Comparison of ENCODE assay signal across 28 cellular contexts in genomic region chr2:207432471-207432870, GRCh38.
A peak's percentile ranks its signal among the peaks of the same experiment; 100 is the strongest.
DNase-seq lines count a peak whose midpoint lies in the region; ATAC-seq, FAIRE-seq and TF ChIP-seq lines count a peak whose summit lies in the region.
"Had no signal": no experiment of that assay in that cellular context is flagged by ENCODE, and none has a peak within 500 bp of the region (broad histone marks: within the 10 kb centered on the region; RNA-seq: fewer than 3 reads in every experiment).

No MANE protein-coding gene starts in this region.

- no peak for TF ChIP-seq CTCF in AG04449 (IDR thresholded peaks at IDR 0.05; ENCODE audit: insufficient read depth, low read length, missing control alignments)
- no peak for TF ChIP-seq CTCF in K562 (IDR thresholded peaks at IDR 0.05 in 2 of 3, conservative IDR thresholded peaks at IDR 0.05 in 1 of 3; ENCODE audit: insufficient read depth in 2 of 3, low read depth in 1 of 3, low read length in 3 of 3)

- no peak overlapping the region for H3K27ac ChIP-seq in K562 (ENCODE audit: extremely low read depth, low read depth, low read length)
- H3K27ac ChIP-seq: C4-2B, foreskin keratinocyte, right atrium auricular region had no signal

- WGBS in K562 (ENCODE audit: insufficient coverage, low coverage, missing lambda C conversion rate), result 36% methylated on average over 3 of the region's 3 CpGs

- no TSS peak for BruUV-seq in K562 (replicated peaks; lab: Mats Ljungman, UMichigan)

- no peaks in the 10 kb centered on the region for H3K9me1 ChIP-seq in K562 (ENCODE audit: control insufficient read depth, insufficient read depth, low read length)

- H3K4me1 ChIP-seq in K562 (replicated peaks in 1 of 2; ENCODE audit: control insufficient read depth in 2 of 2, insufficient read depth in 2 of 2, low read length in 2 of 2), result no peaks in the 10 kb centered on the region
- H3K4me1 ChIP-seq: foreskin keratinocyte, right atrium auricular region had no signal

- peak overlapping the region; percentile 64 for H2AFZ ChIP-seq in K562 (ENCODE audit: low read depth, low read length)

- H3K4me3 ChIP-seq in AG04449 (ENCODE audit: low read depth, low read length), result no peak overlapping the region
- H3K4me3 ChIP-seq in K562, result no peak overlapping the region
- H3K4me3 ChIP-seq: GM12878, lung, right atrium auricular region had no signal

- no peak for TF ChIP-seq RAD21 in K562 (CRISPR knock-in tag; conservative IDR thresholded peaks at IDR 0.05 in 1 of 2, IDR thresholded peaks at IDR 0.05 in 1 of 2)

- no peaks in the 10 kb centered on the region for H4K20me1 ChIP-seq in K562 (replicated peaks; ENCODE audit: control insufficient read depth, insufficient read depth, low read length)

- no peak overlapping the region for H3K9ac ChIP-seq in K562 (ENCODE audit: insufficient read depth in 1 of 2, low read depth in 2 of 2, low read length in 2 of 2)

- H3K4me2 ChIP-seq in K562 (ENCODE audit: insufficient read depth, low read length), result no peak overlapping the region

- no peaks in the 10 kb centered on the region for H3K9me3 ChIP-seq in K562 (replicated peaks; ENCODE audit: control insufficient read depth, insufficient read depth, low read depth, low read length)
- H3K9me3 ChIP-seq: right atrium auricular region had no signal

- no peak for TF ChIP-seq EP300 in K562 (IDR thresholded peaks at IDR 0.05; ENCODE audit: low read length)

- no peak for FAIRE-seq in K562 (lab: Jason Lieb, UNC)
- FAIRE-seq: astrocyte, colon, GM12878, H1, keratinocyte, TTC549, urothelium cell line had no signal

- intact Hi-C loops in K562 (cut with micrococcal nuclease), result no loop called here

- in situ Hi-C loops in K562 (cut with MboI), result no loop called here

- DNase-seq in AG04449 (ENCODE audit: low read depth, low spot score) (peak; percentile 34), HEK293T (ENCODE audit: extremely low spot score) (no peak), K562 (ENCODE audit: extremely low read depth in 1 of 4, low spot score in 3 of 4) (no peak), hepatic stellate cell (ENCODE audit: low spot score) (peak; percentile 35), NCI-H1930 (lab: John Stamatoyannopoulos, UW) (no peak), CD1c-positive myeloid dendritic cell (ENCODE audit: extremely low spot score) (no peak), hypothalamus (lab: John Stamatoyannopoulos, UW) (no peak)
- DNase-seq: 8988T; activated CD4-positive, alpha-beta T cell treated with anti-CD3 and anti-CD28 coated beads for 4 hours; activated T-cell treated with anti-CD3 and anti-CD28 coated beads, Interleukin-2, amount 50 U/mL, for 72 hours; DMS 273 treated with DMSO at 0.1 percent for 48 hours; foreskin keratinocyte; hippocampal formation; MM.1S; NCI-H1694; NCI-H774; Right ventricle myocardium superior had no signal

- ATAC-seq in K562, result no peak; the same call in 2 of the 3 replicates
- no peak for ATAC-seq in GM19324 (IDR thresholded peaks at IDR 0.05; ENCODE audit: low FRiP score, unreplicated experiment)
- ATAC-seq: activated T-cell treated with anti-CD3 and anti-CD28 coated beads, Interleukin-2, amount 50 U/mL, for 72 hours; foreskin keratinocyte; GM12878 had no signal

- POLR2A ChIA-PET in AG04449 (lab: Yijun Ruan, JAX), result interaction anchor here (0.6 kb wide), 1 partner anchor 268 kb away, joined by 3 read pairs; no protein-coding TSS in a partner anchor
- POLR2A ChIA-PET in HEK293T (lab: Yijun Ruan, JAX), result no interaction called here
- POLR2A ChIA-PET in K562 (lab: Yijun Ruan, JAX), result no interaction called here

- CTCF ChIA-PET in AG04449 (lab: Yijun Ruan, JAX) (interaction anchor here (1.1 kb wide), 1 partner anchor 17 kb away, joined by 3 read pairs; no protein-coding TSS in a partner anchor), HEK293T (lab: Yijun Ruan, JAX) (interaction anchor here (0.6 kb wide), 1 partner anchor 36 kb away, joined by 3 read pairs; no protein-coding TSS in a partner anchor), K562 (lab: Yijun Ruan, JAX; ENCODE audit: low intra/inter-chr PET ratio) (no interaction called here)

- H3K27me3 ChIP-seq in K562 (ENCODE audit: control insufficient read depth in 2 of 2, insufficient read depth in 2 of 2, low read length in 2 of 2), result no peaks in the 10 kb centered on the region
- H3K27me3 ChIP-seq: foreskin keratinocyte, right atrium auricular region had no signal

- H3K79me2 ChIP-seq in K562 (ENCODE audit: control insufficient read depth, insufficient read depth, low read length), result no peaks in the 10 kb centered on the region

- no peaks in the 10 kb centered on the region for H3K36me3 ChIP-seq in K562 (ENCODE audit: control insufficient read depth, insufficient read depth, low read length)
- H3K36me3 ChIP-seq: right atrium auricular region had no signal

- no peak for TF ChIP-seq POLR2A in K562 (conservative IDR thresholded peaks at IDR 0.05)

TF ChIP-seq in HEK293T, 16 proteins besides CTCF, POLR2A, EP300 and RAD21:
- no peak for TF ChIP-seq HDGF (IDR thresholded peaks at IDR 0.05; ENCODE audit: borderline replicate concordance)
- TF ChIP-seq CTBP1 (IDR thresholded peaks at IDR 0.05; ENCODE audit: borderline replicate concordance), result no peak
- peak; percentile 54; the same call in 1 of the 2 replicates for TF ChIP-seq L3MBTL2 (conservative IDR thresholded peaks at IDR 0.05)
- TF ChIP-seq, protein P1, sequence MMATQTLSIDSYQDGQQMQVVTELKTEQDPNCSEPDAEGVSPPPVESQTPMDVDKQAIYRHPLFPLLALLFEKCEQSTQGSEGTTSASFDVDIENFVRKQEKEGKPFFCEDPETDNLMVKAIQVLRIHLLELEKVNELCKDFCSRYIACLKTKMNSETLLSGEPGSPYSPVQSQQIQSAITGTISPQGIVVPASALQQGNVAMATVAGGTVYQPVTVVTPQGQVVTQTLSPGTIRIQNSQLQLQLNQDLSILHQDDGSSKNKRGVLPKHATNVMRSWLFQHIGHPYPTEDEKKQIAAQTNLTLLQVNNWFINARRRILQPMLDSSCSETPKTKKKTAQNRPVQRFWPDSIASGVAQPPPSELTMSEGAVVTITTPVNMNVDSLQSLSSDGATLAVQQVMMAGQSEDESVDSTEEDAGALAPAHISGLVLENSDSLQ (IDR thresholded peaks at IDR 0.05), result peak; percentile 39
- TF ChIP-seq ARNT (IDR thresholded peaks at IDR 0.05), result no peak
- TF ChIP-seq NFRKB (IDR thresholded peaks at IDR 0.05), result no peak
- no peak for TF ChIP-seq ZNF384 (IDR thresholded peaks at IDR 0.05)
- TF ChIP-seq FOXA1 (IDR thresholded peaks at IDR 0.05), result no peak
- no peak for TF ChIP-seq SUZ12 (IDR thresholded peaks at IDR 0.05)
- no peak for TF ChIP-seq LEF1 (IDR thresholded peaks at IDR 0.05; ENCODE audit: borderline replicate concordance)

TF ChIP-seq in K562, 482 proteins besides CTCF, POLR2A, EP300 and RAD21:
- TF ChIP-seq ID3 (CRISPR knock-in tag; IDR thresholded peaks at IDR 0.05) (no peak), ID3 (tag; IDR thresholded peaks at IDR 0.05) (no peak), HMGN3 (IDR thresholded peaks at IDR 0.05; ENCODE audit: borderline replicate concordance, extremely low read depth, insufficient read length, low read depth, low read length) (no peak), ZNF586 (CRISPR knock-in tag; conservative IDR thresholded peaks at IDR 0.05) (no peak), NONO (IDR thresholded peaks at IDR 0.05; ENCODE audit: low read depth in 2 of 2, low read length in 1 of 2) (no peak), SNAPC5 (CRISPR knock-in tag; IDR thresholded peaks at IDR 0.05) (no peak), GTF2A2 (tag; IDR thresholded peaks at IDR 0.05) (no peak), GATA2 (CRISPR knock-in tag; IDR thresholded peaks at IDR 0.05) (no peak), SRSF1 (IDR thresholded peaks at IDR 0.05; ENCODE audit: low read depth, low read length) (no peak), SREBF1 (IDR thresholded peaks at IDR 0.05; ENCODE audit: borderline replicate concordance, low read depth, low read length) (no peak), MBD2 (IDR thresholded peaks at IDR 0.05; ENCODE audit: borderline replicate concordance, low read depth) (no peak), SMAD2 (IDR thresholded peaks at IDR 0.05; ENCODE audit: low read depth, low read length) (no peak), SREBF2 (CRISPR knock-in tag; IDR thresholded peaks at IDR 0.05) (no peak), FOXK1 (CRISPR knock-in tag; IDR thresholded peaks at IDR 0.05; ENCODE audit: borderline replicate concordance) (no peak), ELF1 (tag; IDR thresholded peaks at IDR 0.05) (no peak), CBX5 (IDR thresholded peaks at IDR 0.05; ENCODE audit: borderline replicate concordance, low read depth) (no peak), LCOR (CRISPR knock-in tag; IDR thresholded peaks at IDR 0.05) (no peak)
- TF ChIP-seq, protein P2, sequence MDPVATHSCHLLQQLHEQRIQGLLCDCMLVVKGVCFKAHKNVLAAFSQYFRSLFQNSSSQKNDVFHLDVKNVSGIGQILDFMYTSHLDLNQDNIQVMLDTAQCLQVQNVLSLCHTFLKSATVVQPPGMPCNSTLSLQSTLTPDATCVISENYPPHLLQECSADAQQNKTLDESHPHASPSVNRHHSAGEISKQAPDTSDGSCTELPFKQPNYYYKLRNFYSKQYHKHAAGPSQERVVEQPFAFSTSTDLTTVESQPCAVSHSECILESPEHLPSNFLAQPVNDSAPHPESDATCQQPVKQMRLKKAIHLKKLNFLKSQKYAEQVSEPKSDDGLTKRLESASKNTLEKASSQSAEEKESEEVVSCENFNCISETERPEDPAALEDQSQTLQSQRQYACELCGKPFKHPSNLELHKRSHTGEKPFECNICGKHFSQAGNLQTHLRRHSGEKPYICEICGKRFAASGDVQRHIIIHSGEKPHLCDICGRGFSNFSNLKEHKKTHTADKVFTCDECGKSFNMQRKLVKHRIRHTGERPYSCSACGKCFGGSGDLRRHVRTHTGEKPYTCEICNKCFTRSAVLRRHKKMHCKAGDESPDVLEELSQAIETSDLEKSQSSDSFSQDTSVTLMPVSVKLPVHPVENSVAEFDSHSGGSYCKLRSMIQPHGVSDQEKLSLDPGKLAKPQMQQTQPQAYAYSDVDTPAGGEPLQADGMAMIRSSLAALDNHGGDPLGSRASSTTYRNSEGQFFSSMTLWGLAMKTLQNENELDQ (CRISPR knock-in tag; IDR thresholded peaks at IDR 0.05; ENCODE audit: borderline replicate concordance), result no peak

Comparison
In these comparisons a context has a peak if more than half of its experiments do, and no peak if none do; other contexts are left out.
1. DNase-seq: peak in AG04449 (single experiment) and hepatic stellate cell (single experiment); none in HEK293T (single experiment), K562 (0 of 4), NCI-H1930 (0 of 2), CD1c-positive myeloid dendritic cell (single experiment) and hypothalamus (0 of 51).